8 cellular contexts compared by ENCODE assay signal in the genomic region with DNA sequence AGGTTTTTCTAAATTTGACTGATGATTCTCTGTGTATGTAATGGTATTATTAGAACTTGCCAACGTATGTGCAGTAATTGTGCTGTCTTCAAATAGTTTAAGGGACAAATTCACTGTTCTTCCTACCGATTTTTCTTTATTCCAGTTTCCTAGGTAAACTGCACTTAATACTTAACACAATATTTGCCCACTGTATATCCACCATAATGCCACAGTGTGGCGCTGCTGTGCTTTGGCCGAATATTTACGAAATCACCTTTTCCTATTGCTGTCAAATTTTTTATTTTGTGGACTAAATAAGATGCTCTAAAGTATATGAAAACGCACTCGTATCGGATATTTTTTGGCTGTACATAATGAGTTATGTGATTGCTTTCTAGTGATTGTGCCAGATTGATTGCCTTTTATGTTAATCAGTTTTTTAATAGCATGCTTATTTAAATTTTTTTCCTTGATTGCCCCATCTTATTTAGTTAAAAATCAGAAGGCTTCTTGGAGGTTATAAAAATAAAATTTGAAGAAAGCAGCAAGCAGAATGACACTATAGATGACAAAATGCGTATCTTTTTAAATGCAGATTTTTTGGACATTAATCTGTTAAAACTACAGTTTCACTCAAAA. TPM values are rescaled to one million over a fixed set of nuclear protein-coding genes. Genes with fewer than 3 reads are reported as not detected.
A peak's percentile ranks its signal among the peaks of the same experiment; 100 is the strongest.
DNase-seq lines count a peak whose midpoint lies in the region; ATAC-seq and TF ChIP-seq lines count a peak whose summit lies in the region.

No MANE protein-coding gene starts in this region.

- no peak overlapping the region for H3K4me3 ChIP-seq in PC-3 (ENCODE audit: low read length)
- H3K4me3 ChIP-seq in heart left ventricle = no peak overlapping the region
- no peak overlapping the region for H3K4me3 ChIP-seq in retinal pigment epithelial cell (ENCODE audit: low read length)

- H3K4me1 Mint-ChIP-seq in activated naive CD4-positive, alpha-beta T cell treated with anti-CD3 and anti-CD28 coated beads, Interleukin-2, amount 50 U/mL, for 24 hours = peaks cover 72% of the 10 kb centered on the region

- H3K36me3 ChIP-seq in PC-3 (ENCODE audit: low read depth, low read length) = peaks cover 27% of the 10 kb centered on the region
- H3K36me3 ChIP-seq in heart left ventricle = peaks cover 0 to 56% (median 45%) of the 10 kb centered on the region in 9 donors

- no peaks in the 10 kb centered on the region for H3K9me3 Mint-ChIP-seq in activated naive CD4-positive, alpha-beta T cell treated with anti-CD3 and anti-CD28 coated beads, Interleukin-2, amount 50 U/mL, for 24 hours

- peak; percentile 25 for ATAC-seq in HG03280 (IDR thresholded peaks at IDR 0.05; ENCODE audit: unreplicated experiment)
- ATAC-seq in PC-3 = peak; percentile 63
- peak in 1 of 4 donors; percentile 67 for ATAC-seq in heart left ventricle

- peaks cover 79% of the 10 kb centered on the region for H3K79me2 ChIP-seq in PC-3 (ENCODE audit: low read length)

- no peaks in the 10 kb centered on the region for H3F3A ChIP-seq in PC-3 (ENCODE audit: low read length, unreplicated experiment)

- peak overlapping the region; percentile 2; the same call in 1 of the 2 replicates for H3K4me2 ChIP-seq in PC-3 (ENCODE audit: low read length)

- peak overlapping the region; percentile 24 for H3K27ac Mint-ChIP-seq in activated naive CD4-positive, alpha-beta T cell treated with anti-CD3 and anti-CD28 coated beads, Interleukin-2, amount 50 U/mL, for 24 hours

- H3K4me1 ChIP-seq in PC-3 (ENCODE audit: insufficient read depth, low read length) (peaks cover 24% of the 10 kb centered on the region), heart left ventricle (peaks cover 0 to 53% (median 28%) of the 10 kb centered on the region in 12 donors)

- H2AFZ ChIP-seq in PC-3 (ENCODE audit: low read length) = no peak overlapping the region

- intact Hi-C loops in PC-3 (cut with micrococcal nuclease) (loop anchor here (1.0 to 10.0 kb wide), 7 partner anchors 45 to 947 kb away; no protein-coding TSS in a partner anchor), heart left ventricle (cut with DNase I) (no loop called here)

- H3K27me3 ChIP-seq in PC-3 (ENCODE audit: low read length) = no peaks in the 10 kb centered on the region
- H3K27me3 ChIP-seq in heart left ventricle = no peaks in the 10 kb centered on the region

- TF ChIP-seq POLR2A in heart left ventricle (IDR thresholded peaks at IDR 0.05) = no peak

- peaks cover 19% of the 10 kb centered on the region for H4K20me1 ChIP-seq in PC-3 (ENCODE audit: low read length)

- no peaks in the 10 kb centered on the region for H3K9me3 ChIP-seq in PC-3 (ENCODE audit: low read length)
- H3K9me3 ChIP-seq in heart left ventricle = no peaks in the 10 kb centered on the region

- WGBS in heart left ventricle, 4 donors = 39 to 45% (median 44%) methylated on average over 9 of the region's 9 CpGs

- no peaks in the 10 kb centered on the region for H3K27me3 Mint-ChIP-seq in activated naive CD4-positive, alpha-beta T cell treated with anti-CD3 and anti-CD28 coated beads, Interleukin-2, amount 50 U/mL, for 24 hours

- BruUV-seq in PC-3 (replicated peaks; lab: Mats Ljungman, UMichigan) = no TSS peak

- peak overlapping the region; percentile 28 for H3K4me3 Mint-ChIP-seq in activated naive CD4-positive, alpha-beta T cell treated with anti-CD3 and anti-CD28 coated beads, Interleukin-2, amount 50 U/mL, for 24 hours

- POLR2A ChIA-PET in PC-3 (lab: Charles Lee; ENCODE audit: unreplicated experiment) = no interaction called here

- no peak overlapping the region for H3K9ac ChIP-seq in PC-3 (ENCODE audit: low read length)

- peak; percentile 99 for TF ChIP-seq CTCF in PC-3 (conservative IDR thresholded peaks at IDR 0.05; ENCODE audit: low read depth, low read length)
- TF ChIP-seq CTCF in heart left ventricle (IDR thresholded peaks at IDR 0.05) = peak; percentile 60 to 86 (median 78)
- TF ChIP-seq CTCF in retinal pigment epithelial cell (conservative IDR thresholded peaks at IDR 0.05; ENCODE audit: low read depth, low read length) = peak; percentile 87

- no peak overlapping the region for H3K27ac ChIP-seq in PC-3 (ENCODE audit: low read length)
- peak overlapping the region in 1 of 12 donors; percentile 4 for H3K27ac ChIP-seq in heart left ventricle

- DNase-seq in DMS79 treated with DMSO at 0.1 percent for 48 hours (lab: John Stamatoyannopoulos, UW) (peak; percentile 5), DMS79 (lab: John Stamatoyannopoulos, UW) (no peak), PC-3 (peak; percentile 83), heart left ventricle (peak in 3 of 5 donors; percentile 15 to 28 (median 23)), retinal pigment epithelial cell (ENCODE audit: low read depth) (no peak), cortex of kidney (lab: John Stamatoyannopoulos, UW) (no peak)

- H3K9me2 ChIP-seq in PC-3 (replicated peaks; ENCODE audit: low read length) = no peaks in the 10 kb centered on the region

- peaks cover 13% of the 10 kb centered on the region for H3K36me3 Mint-ChIP-seq in activated naive CD4-positive, alpha-beta T cell treated with anti-CD3 and anti-CD28 coated beads, Interleukin-2, amount 50 U/mL, for 24 hours

- CTCF ChIA-PET in PC-3 (lab: Charles Lee) = no interaction called here

RNA-seq across cellular contexts. Expression of a gene that starts 10.5 kb away (rescaled TPM):
- total RNA-seq in PC-3 (2014; rRNA removed) = 27.7 and 44.2 TPM in 2 replicates
- 10 to 100 TPM; 30.0 to 42.8 (median 38.4) TPM for total RNA-seq in heart left ventricle
- polyA plus RNA-seq in heart left ventricle = 10 to 100 TPM; 14.6 to 21.8 TPM

RNA-seq across cellular contexts. Expression of a gene that starts 10.8 kb away (rescaled TPM):
- 2.0 and 3.9 TPM in 2 replicates for total RNA-seq in PC-3 (2014; rRNA removed)
- 10 to 100 TPM in 4 of 9 donors, 1 to 10 TPM in 5; 2.8 to 17.3 (median 9.4) TPM for total RNA-seq in heart left ventricle
- 1 to 10 TPM; 3.2 to 4.9 TPM for polyA plus RNA-seq in heart left ventricle

Comparison
In these comparisons a context has a peak if more than half of its experiments do, and no peak if none do; other contexts are left out.
1. DNase-seq: peak in DMS79 treated with DMSO at 0.1 percent for 48 hours (single experiment), PC-3 (single experiment) and heart left ventricle (3 of 5); none in DMS79 (single experiment), retinal pigment epithelial cell (single experiment) and cortex of kidney (single experiment).
2. Peak in every context shown above with its lines, with median percentiles within 50 percentile points of each other: CTCF ChIP-seq.